Comparison of ENCODE assay signal across 20 cellular contexts in the genomic region with DNA sequence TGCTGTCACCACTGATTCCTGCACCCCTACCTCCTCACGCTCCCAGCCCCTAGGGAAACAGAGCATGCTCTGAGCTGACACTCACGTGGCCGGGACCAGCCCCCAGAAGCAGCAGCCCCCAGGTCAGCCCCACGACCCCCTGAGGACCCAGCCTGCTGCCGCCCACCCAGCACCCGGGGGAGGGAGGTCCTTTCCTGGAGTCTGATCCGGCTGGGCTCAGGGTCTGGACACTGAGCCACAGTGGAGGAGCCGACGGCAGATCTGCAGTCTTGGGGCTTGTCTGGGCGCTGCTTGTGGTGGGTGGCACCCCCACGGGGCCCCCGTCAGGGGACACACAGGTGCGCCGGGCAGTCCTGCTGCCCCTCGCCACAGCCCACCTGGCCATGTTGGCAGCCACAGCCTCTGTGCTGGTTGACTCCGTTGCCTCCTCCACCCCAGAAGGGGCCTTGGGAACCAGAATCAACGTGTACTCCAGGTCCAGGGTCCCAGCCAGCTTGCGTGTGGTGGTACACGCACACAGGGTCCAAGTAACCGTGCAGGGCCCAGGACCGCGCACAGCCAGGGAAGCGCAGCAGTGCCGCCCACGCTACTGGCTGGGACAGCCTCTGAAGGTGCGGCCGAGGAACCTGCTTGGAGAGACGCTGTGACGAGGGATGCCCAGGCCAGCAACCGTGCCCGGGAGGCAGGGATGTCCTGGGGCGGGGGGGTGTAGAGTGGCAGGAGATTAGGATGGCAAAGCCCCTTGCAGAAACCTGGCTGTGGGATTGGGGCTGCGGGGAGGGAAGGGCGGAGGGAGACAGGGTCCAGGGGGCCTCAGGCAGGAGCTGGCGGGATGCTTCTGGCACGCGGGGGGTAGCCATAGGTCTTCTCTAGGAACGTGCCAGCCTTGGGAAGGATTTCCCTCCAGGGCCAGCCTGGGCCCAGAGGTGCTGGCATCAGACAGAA. TPM values are rescaled to one million over a fixed set of nuclear protein-coding genes. Genes with fewer than 3 reads are reported as not detected.
DNase-seq lines count a peak whose midpoint lies in the region; ATAC-seq and FAIRE-seq lines count a peak whose summit lies in the region.
"Had no signal": no experiment of that assay in that cellular context is flagged by ENCODE, and none has a peak within 500 bp of the region (broad histone marks: within the 10 kb centered on the region; RNA-seq: fewer than 3 reads in every experiment).

No MANE protein-coding gene starts in this region.

- ATAC-seq in HG03097 (IDR thresholded peaks at IDR 0.05; ENCODE audit: low FRiP score, unreplicated experiment) (no peak), GM18858 (IDR thresholded peaks at IDR 0.05; ENCODE audit: unreplicated experiment) (no peak)
- ATAC-seq: activated naive CD4-positive, alpha-beta T cell treated with anti-CD3 and anti-CD28 coated beads, Interleukin-2, amount 50 U/mL, for 72 hours; CD8-positive, alpha-beta T cell; left lobe of liver; natural killer cell treated with Interleukin-12 subunit alpha and Interleukin-12 subunit beta and Interleukin-15 and Interleukin-18, amount 100 ng/mL, for 72 hours had no signal

- no peak overlapping the region for H3K18ac ChIP-seq in trophoblast cell (ENCODE audit: low read length)

- H2AK5ac ChIP-seq in trophoblast cell (ENCODE audit: low read length): no peak overlapping the region

- no peak overlapping the region for H4K8ac ChIP-seq in trophoblast cell (ENCODE audit: low read depth, low read length)

- no peak overlapping the region for H3K14ac ChIP-seq in trophoblast cell (ENCODE audit: low read length)

- DNase-seq in trophoblast cell (no peak), GM19239 (ENCODE audit: insufficient read length, low spot score) (no peak)
- DNase-seq: activated CD4-positive, alpha-beta T cell treated with anti-CD3 and anti-CD28 coated beads, Interleukin-2, amount 50 U/mL, for 1 hour; aorta; CD8-positive, alpha-beta T cell; DMS53; GF-D8; NCI-H146; NCI-H524 treated with DMSO at 0.1 percent for 48 hours had no signal

- H3K79me2 ChIP-seq in trophoblast cell (ENCODE audit: control insufficient read depth, insufficient read depth, low read length, poor library complexity): peaks cover 2% of the 10 kb centered on the region
- H3K79me2 ChIP-seq: parathyroid adenoma had no signal

- H4K91ac ChIP-seq in trophoblast cell (ENCODE audit: low read depth, low read length): no peak overlapping the region

- H3K27ac ChIP-seq in BLaER1 (0 out of 2 replicates have a peak overlapping the region, but pooled peaks have one; percentile 19), HUES6 (ENCODE audit: low read depth, low read length) (0 out of 2 replicates have a peak overlapping the region, but pooled peaks have one; percentile 26), trophoblast cell (ENCODE audit: low read depth, low read length) (no peak overlapping the region)
- H3K27ac ChIP-seq: KMS-11, parathyroid adenoma, SK-N-MC had no signal

- peaks cover 75% of the 10 kb centered on the region for H4K20me1 ChIP-seq in BLaER1

- peaks cover 3% of the 10 kb centered on the region for H3K79me1 ChIP-seq in trophoblast cell (ENCODE audit: low read length)

- no peaks in the 10 kb centered on the region for H3K9me3 ChIP-seq in BLaER1
- H3K9me3 ChIP-seq in HUES6 (ENCODE audit: control insufficient read depth, insufficient read depth, low read depth, low read length): no peaks in the 10 kb centered on the region
- no peaks in the 10 kb centered on the region for H3K9me3 ChIP-seq in trophoblast cell (ENCODE audit: insufficient read depth, low read depth, low read length)
- H3K9me3 ChIP-seq: HAP-1 had no signal

- no peak for FAIRE-seq in GM19239 (lab: Jason Lieb, UNC)

- H3K4me3 ChIP-seq in BLaER1 (no peak overlapping the region), HUES6 (ENCODE audit: low read depth, low read length) (no peak overlapping the region), trophoblast cell (ENCODE audit: low read depth, low read length) (no peak overlapping the region)
- H3K4me3 ChIP-seq: HAP-1, SK-N-MC had no signal

- H3K9ac ChIP-seq in BLaER1 (no peak overlapping the region), HUES6 (ENCODE audit: low read length) (no peak overlapping the region), trophoblast cell (ENCODE audit: low read length) (no peak overlapping the region)
- H3K9ac ChIP-seq: KMS-11, parathyroid adenoma had no signal

- H3K4me1 ChIP-seq in BLaER1 (peaks cover 46% of the 10 kb centered on the region), HUES6 (ENCODE audit: control insufficient read depth, insufficient read depth, low read length) (peaks cover 14% of the 10 kb centered on the region), trophoblast cell (ENCODE audit: control insufficient read depth in 1 of 2, insufficient read depth in 2 of 2, low read length in 2 of 2) (peaks cover 8 to 14% of the 10 kb centered on the region in 2 experiments)

- no CpG with 5 or more reads among the region's 38 CpGs for WGBS in trophoblast cell (ENCODE audit: extremely low coverage, insufficient coverage, insufficient read length)

- H2AFZ ChIP-seq in trophoblast cell (ENCODE audit: insufficient read depth, low read length, poor library complexity): no peak overlapping the region
- H2AFZ ChIP-seq: parathyroid adenoma had no signal

- H3K4me2 ChIP-seq in BLaER1 (no peak overlapping the region), trophoblast cell (ENCODE audit: low read length) (no peak overlapping the region)
- H3K4me2 ChIP-seq: KMS-11 had no signal

- no peak overlapping the region for H2BK5ac ChIP-seq in trophoblast cell (ENCODE audit: low read depth, low read length, poor library complexity)

- no peak overlapping the region for H2BK12ac ChIP-seq in trophoblast cell (ENCODE audit: low read length)

- H3K4ac ChIP-seq in trophoblast cell (ENCODE audit: low read depth, low read length): no peak overlapping the region

- H2BK120ac ChIP-seq in trophoblast cell (ENCODE audit: insufficient read depth, low read length, poor library complexity): no peak overlapping the region

- H3K36me3 ChIP-seq in BLaER1 (peaks cover 62% of the 10 kb centered on the region), HUES6 (ENCODE audit: control insufficient read depth, insufficient read depth, low read length) (peaks cover 8% of the 10 kb centered on the region), trophoblast cell (ENCODE audit: control insufficient read depth in 1 of 2, insufficient read depth in 2 of 2, low read length in 2 of 2) (peaks cover 20 to 23% of the 10 kb centered on the region in 2 experiments)
- H3K36me3 ChIP-seq: HAP-1 had no signal

- H4K12ac ChIP-seq in trophoblast cell (ENCODE audit: low read depth, low read length): peak overlapping the region; percentile 23

- H3K27me3 ChIP-seq in BLaER1: no peaks in the 10 kb centered on the region
- no peaks in the 10 kb centered on the region for H3K27me3 ChIP-seq in HUES6 (ENCODE audit: control insufficient read depth, insufficient read depth, low read length)
- no peaks in the 10 kb centered on the region for H3K27me3 ChIP-seq in trophoblast cell (ENCODE audit: insufficient read depth, low read length)

- no peak overlapping the region for H3K23ac ChIP-seq in trophoblast cell (ENCODE audit: low read length)

RNA-seq across cellular contexts. Expression of a gene that starts 3.5 kb away (rescaled TPM):
- 8.7 and 10.1 TPM in 2 replicates for polyA plus RNA-seq in trophoblast cell (2013)

RNA-seq across cellular contexts. Expression of a gene that starts 13.4 kb away (rescaled TPM):
- 0.55 and 0.61 TPM in 2 replicates for polyA plus RNA-seq in trophoblast cell (2013)

RNA-seq across cellular contexts. Expression of a gene that starts 32.7 kb away (rescaled TPM):
- polyA plus RNA-seq in trophoblast cell (2013): 17.8 and 18.5 TPM in 2 replicates

RNA-seq across cellular contexts. Expression of a gene that starts 39.9 kb away (rescaled TPM):
- polyA plus RNA-seq in trophoblast cell (2013): 6.8 and 7.2 TPM in 2 replicates

RNA-seq across cellular contexts. Expression of a gene that starts 50.4 kb away (rescaled TPM):
- polyA plus RNA-seq in trophoblast cell (2013): 53.0 and 55.7 TPM in 2 replicates
